In genomic region chr15:30984542-30984941, GRCh38 we compare ENCODE assay signal across 11 cellular contexts. TPM values are rescaled to one million over a fixed set of nuclear protein-coding genes. Genes with fewer than 3 reads are reported as not detected.
DNase-seq lines count a peak whose midpoint lies in the region; ATAC-seq and TF ChIP-seq lines count a peak whose summit lies in the region.
"Had no signal": no experiment of that assay in that cellular context is flagged by ENCODE, and none has a peak within 500 bp of the region (broad histone marks: within the 10 kb centered on the region; RNA-seq: fewer than 3 reads in every experiment).

No MANE protein-coding gene starts in this region.

- H2BK5ac ChIP-seq in mesenchymal stem cell (ENCODE audit: low read depth, low read length, poor library complexity, severe bottlenecking), result no peak overlapping the region

- no peaks in the 10 kb centered on the region for H3K27me3 Mint-ChIP-seq in brain
- H3K27me3 Mint-ChIP-seq: activated naive CD4-positive, alpha-beta T cell treated with anti-CD3 and anti-CD28 coated beads, Interleukin-2, amount 50 U/mL, for 24 hours had no signal

- H3K79me1 ChIP-seq in mesenchymal stem cell (replicated peaks; ENCODE audit: low read length, poor library complexity, severe bottlenecking), result peaks cover 12% of the 10 kb centered on the region

- no peak overlapping the region for H3K23ac ChIP-seq in mesenchymal stem cell (ENCODE audit: low read length in 2 of 2)

- no peak overlapping the region for H3K14ac ChIP-seq in mesenchymal stem cell (ENCODE audit: low read length in 2 of 2)

- H3K4me1 Mint-ChIP-seq in brain, result peaks cover 42% of the 10 kb centered on the region

- H3K36me3 ChIP-seq in heart right ventricle, result peaks cover 0 to 70% (median 12%) of the 10 kb centered on the region in 9 donors
- H3K36me3 ChIP-seq in right atrium auricular region, result peaks cover 27% of the 10 kb centered on the region
- peaks cover 20 to 57% of the 10 kb centered on the region in 2 experiments for H3K36me3 ChIP-seq in mesenchymal stem cell (ENCODE audit: control insufficient read depth in 1 of 2, insufficient read depth in 2 of 2, low read depth in 1 of 2, low read length in 2 of 2)
- H3K36me3 ChIP-seq in uterus, result no peaks in the 10 kb centered on the region

- no peak overlapping the region for H4K8ac ChIP-seq in mesenchymal stem cell (ENCODE audit: low read length)

- peak overlapping the region in 8 of 10 donors; percentile 13 to 61 (median 44) for H3K27ac ChIP-seq in heart right ventricle
- peak overlapping the region in 1 of 2 donors; percentile 0 for H3K27ac ChIP-seq in right atrium auricular region
- peak overlapping the region; percentile 56 for H3K27ac ChIP-seq in mesenchymal stem cell (ENCODE audit: low read length, poor library complexity, severe bottlenecking)
- H3K27ac ChIP-seq in uterus, result peak overlapping the region; percentile 18 to 36
- H3K27ac ChIP-seq: foreskin keratinocyte had no signal

- no peak overlapping the region for H2AK5ac ChIP-seq in mesenchymal stem cell (ENCODE audit: low read length, severe bottlenecking)

- H3K4ac ChIP-seq in mesenchymal stem cell (ENCODE audit: low read depth in 1 of 2, low read length in 2 of 2), result no peak overlapping the region

- H3K9me3 Mint-ChIP-seq in brain, result no peaks in the 10 kb centered on the region
- H3K9me3 Mint-ChIP-seq: activated naive CD4-positive, alpha-beta T cell treated with anti-CD3 and anti-CD28 coated beads, Interleukin-2, amount 50 U/mL, for 24 hours had no signal

- intact Hi-C loops in heart right ventricle (cut with DNase I) (loop anchor here in 1 of 10 donors (10.0 kb wide), 1 partner anchor 110 kb away; no protein-coding TSS in a partner anchor), uterus (cut with DNase I; ENCODE audit: low total_unique reads) (no loop called here)

- H3K18ac ChIP-seq in mesenchymal stem cell (ENCODE audit: low read depth in 1 of 2, low read length in 2 of 2), result no peak overlapping the region

- H3K9me3 ChIP-seq in heart right ventricle, result no peaks in the 10 kb centered on the region
- no peaks in the 10 kb centered on the region for H3K9me3 ChIP-seq in right atrium auricular region
- H3K9me3 ChIP-seq in mesenchymal stem cell (ENCODE audit: control insufficient read depth, low read length), result no peaks in the 10 kb centered on the region
- H3K9me3 ChIP-seq in uterus, result no peaks in the 10 kb centered on the region

- no peak for TF ChIP-seq CTCF in heart right ventricle (IDR thresholded peaks at IDR 0.05)
- TF ChIP-seq CTCF in right atrium auricular region (IDR thresholded peaks at IDR 0.05), result no peak
- TF ChIP-seq CTCF in brain (conservative IDR thresholded peaks at IDR 0.05), result no peak
- TF ChIP-seq CTCF in uterus (IDR thresholded peaks at IDR 0.05), result no peak

- ATAC-seq in heart right ventricle, result peak in 5 of 8 donors; percentile 36 to 53 (median 39)
- ATAC-seq in HG03135 (IDR thresholded peaks at IDR 0.05; ENCODE audit: unreplicated experiment), result no peak

- no peak overlapping the region for H3K9ac ChIP-seq in mesenchymal stem cell (ENCODE audit: low read length)

- peaks cover 29% of the 10 kb centered on the region for H3K36me3 Mint-ChIP-seq in brain

- peak overlapping the region; percentile 8 to 79 (median 47) for H3K27ac Mint-ChIP-seq in brain

- H2AFZ ChIP-seq in mesenchymal stem cell (ENCODE audit: low read depth, low read length), result no peak overlapping the region

- DNase-seq in heart right ventricle, result no peak
- no peak for DNase-seq in right atrium auricular region (ENCODE audit: low spot score)
- DNase-seq in mesenchymal stem cell, result no peak
- DNase-seq in uterus, result no peak
- no peak for DNase-seq in occipital lobe (lab: John Stamatoyannopoulos, UW)
- no peak for DNase-seq in activated CD4-positive, alpha-beta T cell treated with anti-CD3 and anti-CD28 coated beads for 48 hours
- DNase-seq: foreskin keratinocyte, NCI-H187 treated with DMSO at 0.1 percent for 48 hours had no signal

- H4K91ac ChIP-seq in mesenchymal stem cell (ENCODE audit: low read length), result no peak overlapping the region

- no peak overlapping the region for H3K4me2 ChIP-seq in mesenchymal stem cell (ENCODE audit: low read length, poor library complexity, severe bottlenecking)

- H3K4me3 ChIP-seq in heart right ventricle, result peak overlapping the region in 5 of 10 donors; percentile 2 to 12 (median 8)
- no peak overlapping the region for H3K4me3 ChIP-seq in right atrium auricular region
- peak overlapping the region in 1 of 2 experiments; percentile 19 for H3K4me3 ChIP-seq in mesenchymal stem cell (ENCODE audit: insufficient read depth in 1 of 2, low read depth in 1 of 2, low read length in 2 of 2)
- no peak overlapping the region for H3K4me3 ChIP-seq in uterus

- WGBS in heart right ventricle, 2 donors, result 38 to 44% methylated on average over 6 of the region's 6 CpGs
- 81% methylated on average over 6 of the region's 6 CpGs for WGBS in mesenchymal stem cell

- no peak overlapping the region for H2BK120ac ChIP-seq in mesenchymal stem cell (ENCODE audit: low read depth, low read length)

- TF ChIP-seq POLR2A in uterus (IDR thresholded peaks at IDR 0.05), result no peak

- H3K4me3 Mint-ChIP-seq in brain, result peak overlapping the region in 4 of 5 experiments; percentile 9 to 62 (median 38)
- H3K4me3 Mint-ChIP-seq: activated naive CD4-positive, alpha-beta T cell treated with anti-CD3 and anti-CD28 coated beads, Interleukin-2, amount 50 U/mL, for 24 hours had no signal

- H3K27me3 ChIP-seq in heart right ventricle (no peaks in the 10 kb centered on the region), right atrium auricular region (no peaks in the 10 kb centered on the region), mesenchymal stem cell (ENCODE audit: control insufficient read depth in 1 of 2, insufficient read depth in 1 of 2, low read length in 2 of 2) (no peaks in the 10 kb centered on the region), uterus (no peaks in the 10 kb centered on the region)
- H3K27me3 ChIP-seq: foreskin keratinocyte had no signal

- no peak overlapping the region for H2BK12ac ChIP-seq in mesenchymal stem cell (ENCODE audit: low read length in 2 of 2)

- no peak overlapping the region for H2BK15ac ChIP-seq in mesenchymal stem cell (ENCODE audit: low read depth, poor library complexity, severe bottlenecking)

- H3K4me1 ChIP-seq in heart right ventricle, result peaks cover 12 to 91% (median 78%) of the 10 kb centered on the region in 9 donors
- H3K4me1 ChIP-seq in right atrium auricular region, result peaks cover 0 to 42% of the 10 kb centered on the region in 2 donors
- H3K4me1 ChIP-seq in mesenchymal stem cell (ENCODE audit: control insufficient read depth, insufficient read depth, low read depth, low read length), result peaks cover 14% of the 10 kb centered on the region
- peaks cover 0 to 4% of the 10 kb centered on the region in 2 donors for H3K4me1 ChIP-seq in uterus

RNA-seq across cellular contexts. Expression of gene MTMR10, which starts 6.9 kb away (rescaled TPM):
- 10 to 100 TPM; 17.3 to 50.1 (median 30.2) TPM for total RNA-seq in heart right ventricle
- polyA plus RNA-seq in heart right ventricle, result 10 to 100 TPM in 1 of 2 donors, 1 to 10 TPM in 1; 9.4 to 13.9 TPM
- 10 to 100 TPM; 23.3 to 25.0 TPM for total RNA-seq in right atrium auricular region
- 22.9 TPM for polyA plus RNA-seq in brain (ENCODE audit: insufficient read depth, low read depth, low replicate concordance)
- 6.6 TPM for polyA plus RNA-seq in mesenchymal stem cell (2013, experiment 1 of 2)
- 6.7 TPM for polyA plus RNA-seq in mesenchymal stem cell (2013, experiment 2 of 2)
- 10 to 100 TPM; 11.8 to 34.2 (median 19.1) TPM for total RNA-seq in uterus
- 13.4 TPM for total RNA-seq in occipital lobe
